Comparison of ENCODE assay signal across 31 cellular contexts in the genomic region with DNA sequence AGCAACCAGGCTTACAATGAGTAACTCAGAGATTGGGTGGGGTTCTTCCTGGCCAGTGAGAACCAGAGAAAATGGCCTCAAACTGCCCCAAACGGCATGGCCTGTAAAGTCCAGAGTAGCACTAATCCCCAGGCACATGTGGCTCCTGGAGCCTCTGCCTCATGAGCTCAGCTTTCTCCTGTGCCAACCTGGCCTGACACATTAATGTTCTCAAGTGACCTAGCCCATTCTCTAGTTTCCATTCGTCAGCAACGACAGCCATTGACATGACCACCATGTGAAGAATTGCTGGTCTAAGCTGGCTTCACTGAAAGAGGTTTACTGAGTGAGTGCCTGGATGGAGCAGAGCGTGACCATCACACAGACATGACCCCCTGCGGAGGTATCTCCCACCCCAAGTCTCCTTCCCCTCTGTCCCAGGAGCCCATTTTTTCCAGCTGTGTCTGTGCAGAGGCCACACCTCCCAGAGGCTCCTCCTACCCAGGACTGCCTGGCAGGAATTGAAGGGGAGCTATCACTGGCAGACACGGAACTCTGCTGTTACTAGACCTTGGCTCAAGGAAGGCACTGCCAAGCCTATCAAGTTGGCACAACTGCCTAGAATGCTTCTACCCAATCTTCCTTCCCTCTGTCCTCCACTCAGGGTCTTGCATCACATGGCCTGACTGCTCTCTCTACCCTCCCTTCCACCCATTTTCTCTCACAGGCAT.
"Had no signal": no experiment of that assay in that cellular context is flagged by ENCODE, and none has a peak within 500 bp of the region (broad histone marks: within the 10 kb centered on the region; RNA-seq: fewer than 3 reads in every experiment).

No MANE protein-coding gene starts in this region.

- FAIRE-seq: endometrium, frontal cortex, kidney had no signal

- H3K36me3 ChIP-seq: colonic mucosa, lower lobe of right lung, ovary, transverse colon, WERI-Rb-1 had no signal

- H2AFZ ChIP-seq: hepatocyte had no signal

- H3K4me2 ChIP-seq: hepatocyte had no signal

- H3K36me3 Mint-ChIP-seq: activated naive CD4-positive, alpha-beta T cell treated with anti-CD3 and anti-CD28 coated beads, Interleukin-2, amount 50 U/mL, for 24 hours had no signal

- DNase-seq: activated CD4-positive, alpha-beta T cell treated with anti-CD3 and anti-CD28 coated beads for 48 hours; activated CD4-positive, alpha-beta T cell treated with anti-CD3 and anti-CD28 coated beads, Interleukin-2, amount 50 U/mL, for 48 hours; activated naive CD8-positive, alpha-beta T cell treated with anti-CD3 and anti-CD28 coated beads, Interleukin-2, amount 50 U/mL, for 24 hours; activated T-cell treated with anti-CD3 and anti-CD28 coated beads, Interleukin-2, amount 50 U/mL, for 24 hours; cerebellar nuclear complex; colonic mucosa; effector CD8-positive, alpha-beta T cell; glutamatergic neuron; kidney; left colon; lower lobe of right lung; mucosa of descending colon; nephron progenitor cell; ovary; right cardiac atrium; stimulated activated CD4-positive, alpha-beta T cell treated with anti-CD3 and anti-CD28 coated beads, Interleukin-12 subunit alpha, Interleukin-12 subunit beta, amount 100 ng/mL, for 4 hours; stimulated activated CD4-positive, alpha-beta T cell treated with anti-CD3 and anti-CD28 coated beads, Interleukin-4, amount 100 ng/mL, for 1 hour; stimulated activated naive CD8-positive, alpha-beta T cell treated with anti-CD3 and anti-CD28 coated beads, Interleukin-15, Interleukin-2, amounts not matched to agents 100 U/mL and 50 U/mL, for 24 hours; T-helper 17 cell; T1000; testis; transverse colon; WERI-Rb-1 had no signal

- H3K79me2 ChIP-seq: hepatocyte had no signal

- ATAC-seq: activated CD4-positive, CD25-positive, alpha-beta regulatory T cell treated with anti-CD3 and anti-CD28 coated beads, Interleukin-2, amount 50 U/mL, for 24 hours; activated naive CD8-positive, alpha-beta T cell treated with anti-CD3 and anti-CD28 coated beads, Interleukin-2, amount 50 U/mL, for 24 hours; left colon; lower lobe of right lung; mucosa of descending colon; SK-N-SH treated with all-trans-retinoic acid at 6 μM for 48 hours; stimulated activated naive CD8-positive, alpha-beta T cell treated with anti-CD3 and anti-CD28 coated beads, Interleukin-15, Interleukin-2, amounts not matched to agents 100 U/mL and 50 U/mL, for 24 hours; T-helper 17 cell had no signal

- H3K4me3 ChIP-seq: colonic mucosa, hepatocyte, lower lobe of right lung, mucosa of descending colon, ovary, skin epidermis, testis, transverse colon had no signal

- H3K9me3 Mint-ChIP-seq: activated naive CD4-positive, alpha-beta T cell treated with anti-CD3 and anti-CD28 coated beads, Interleukin-2, amount 50 U/mL, for 24 hours had no signal

- H3K27me3 ChIP-seq: colonic mucosa, hepatocyte, ovary, testis, transverse colon had no signal

- H3K4me3 Mint-ChIP-seq: activated naive CD4-positive, alpha-beta T cell treated with anti-CD3 and anti-CD28 coated beads, Interleukin-2, amount 50 U/mL, for 24 hours; activated naive CD8-positive, alpha-beta T cell treated with anti-CD3 and anti-CD28 coated beads, Interleukin-2, amount 50 U/mL, for 24 hours; activated T-cell treated with anti-CD3 and anti-CD28 coated beads, Interleukin-2, amount 50 U/mL, for 24 hours; nephron progenitor cell; T-helper 17 cell had no signal

- H3K27ac Mint-ChIP-seq: activated naive CD4-positive, alpha-beta T cell treated with anti-CD3 and anti-CD28 coated beads, Interleukin-2, amount 50 U/mL, for 24 hours; activated naive CD8-positive, alpha-beta T cell treated with anti-CD3 and anti-CD28 coated beads, Interleukin-2, amount 50 U/mL, for 24 hours; activated T-cell treated with anti-CD3 and anti-CD28 coated beads, Interleukin-2, amount 50 U/mL, for 24 hours; nephron progenitor cell; T-helper 17 cell had no signal

- H3K27ac ChIP-seq: colonic mucosa, epithelial cell of prostate, hepatocyte, lower lobe of right lung, ovary, skin epidermis, testis, transverse colon, WERI-Rb-1 had no signal

- H3K4me1 Mint-ChIP-seq: activated naive CD4-positive, alpha-beta T cell treated with anti-CD3 and anti-CD28 coated beads, Interleukin-2, amount 50 U/mL, for 24 hours had no signal

- H3K4me1 ChIP-seq: colonic mucosa, transverse colon had no signal

- H3K9me3 ChIP-seq: colonic mucosa, lower lobe of right lung, ovary, testis, transverse colon had no signal
